In the genomic region with DNA sequence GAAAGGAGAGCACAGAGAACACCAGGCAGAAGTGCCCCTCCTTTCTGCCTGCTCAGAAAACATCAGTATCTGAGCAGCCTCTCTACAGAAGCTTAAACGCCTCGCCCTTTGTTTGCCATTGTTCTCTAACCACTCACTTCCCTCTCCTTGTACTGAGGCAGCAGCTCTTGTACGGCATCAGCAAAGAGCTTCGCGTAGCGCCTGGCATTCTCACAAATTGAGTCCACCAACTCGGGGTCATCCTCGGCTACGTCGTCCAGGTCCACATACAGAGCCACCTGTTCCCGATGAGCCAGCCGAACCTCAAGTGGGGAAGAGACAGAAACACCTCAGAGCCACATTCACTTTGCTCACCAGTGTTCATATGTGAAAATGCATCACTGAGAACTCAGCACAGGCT, we compare ENCODE assay signal across 9 cellular contexts. TPM values are rescaled to one million over a fixed set of nuclear protein-coding genes. Genes with fewer than 3 reads are reported as not detected.
DNase-seq lines count a peak whose midpoint lies in the region; ATAC-seq, FAIRE-seq and TF ChIP-seq lines count a peak whose summit lies in the region.
"Had no signal": no experiment of that assay in that cellular context is flagged by ENCODE, and none has a peak within 500 bp of the region (broad histone marks: within the 10 kb centered on the region; RNA-seq: fewer than 3 reads in every experiment).

No MANE protein-coding gene starts in this region.

- no peaks in the 10 kb centered on the region for H3K4me1 ChIP-seq in SJCRH30
- peaks cover 0 to 14% of the 10 kb centered on the region in 2 donors for H3K4me1 ChIP-seq in esophagus (ENCODE audit: control insufficient read depth in 2 of 2, insufficient read depth in 2 of 2, low read length in 1 of 2)
- H3K4me1 ChIP-seq in small intestine (ENCODE audit: control insufficient read depth in 2 of 2, insufficient read depth in 1 of 2, low read depth in 1 of 2, low read length in 1 of 2) = peaks cover 3 to 9% of the 10 kb centered on the region in 2 donors

- 54 to 60% methylated on average over 12 of the region's 12 CpGs for WGBS in esophagus, 2 donors
- 30 to 54% (median 53%) methylated on average over 12 of the region's 12 CpGs for WGBS in small intestine, 3 donors

- ATAC-seq in GM19463 (IDR thresholded peaks at IDR 0.05; ENCODE audit: unreplicated experiment) = no peak

- H3K4me3 ChIP-seq in GM12875 (ENCODE audit: low read depth, low read length) = peak overlapping the region; percentile 82
- peak overlapping the region; percentile 93 for H3K4me3 ChIP-seq in SJCRH30
- H3K4me3 ChIP-seq in esophagus (ENCODE audit: low read depth in 1 of 2, low read length in 2 of 2) = peak overlapping the region; percentile 18 to 85
- H3K4me3 ChIP-seq in retinal pigment epithelial cell (ENCODE audit: low read length) = peak overlapping the region; percentile 94
- peak overlapping the region in 1 of 2 donors; percentile 89 for H3K4me3 ChIP-seq in small intestine (ENCODE audit: low read depth in 1 of 2, low read length in 2 of 2)

- H3K27ac ChIP-seq in SJCRH30 (no peak overlapping the region), esophagus (ENCODE audit: low read depth in 2 of 2, low read length in 1 of 2) (peak overlapping the region; percentile 26 to 61), small intestine (ENCODE audit: low read depth in 1 of 2, low read length in 1 of 2) (peak overlapping the region in 1 of 2 donors; percentile 5)

- no peaks in the 10 kb centered on the region for H3K27me3 ChIP-seq in SJCRH30
- H3K27me3 ChIP-seq in esophagus (ENCODE audit: control insufficient read depth in 1 of 2, insufficient read depth in 2 of 2, low read length in 2 of 2) = no peaks in the 10 kb centered on the region
- no peaks in the 10 kb centered on the region for H3K27me3 ChIP-seq in small intestine (ENCODE audit: control insufficient read depth in 2 of 2, insufficient read depth in 2 of 2, low read length in 2 of 2)

- H3K9me3 ChIP-seq in SJCRH30 (replicated peaks) (no peaks in the 10 kb centered on the region), esophagus (ENCODE audit: control insufficient read depth in 2 of 2, insufficient read depth in 1 of 2, low read depth in 1 of 2, low read length in 1 of 2) (no peaks in the 10 kb centered on the region), small intestine (ENCODE audit: control insufficient read depth, low read depth) (no peaks in the 10 kb centered on the region)

- H3K36me3 ChIP-seq in SJCRH30 (peaks cover 60% of the 10 kb centered on the region), esophagus (ENCODE audit: control insufficient read depth in 2 of 2, insufficient read depth in 2 of 2, low read length in 1 of 2) (peaks cover 20 to 35% of the 10 kb centered on the region in 2 donors), small intestine (ENCODE audit: control insufficient read depth in 2 of 2, insufficient read depth in 2 of 2, low read length in 2 of 2) (peaks cover 22 to 30% of the 10 kb centered on the region in 2 donors)

- FAIRE-seq in small intestine (lab: Jason Lieb, UNC) = no peak
- FAIRE-seq: islet of Langerhans had no signal

- DNase-seq in SJCRH30 (no peak), retinal pigment epithelial cell (ENCODE audit: low read depth) (no peak), LoVo (ENCODE audit: low spot score) (no peak), activated gamma-delta T cell treated with Interleukin-2 at 50 U/mL for 16 hours (no peak), small intestine (no peak)

- TF ChIP-seq CTCF in GM12875 (IDR thresholded peaks at IDR 0.05; ENCODE audit: borderline replicate concordance, insufficient read depth, low read depth, low read length) (no peak), retinal pigment epithelial cell (conservative IDR thresholded peaks at IDR 0.05; ENCODE audit: low read depth, low read length) (no peak)

RNA-seq across cellular contexts. Expression of a gene that starts 1.7 kb away (rescaled TPM):
- 332 and 353 TPM in 2 replicates for total RNA-seq in SJCRH30 (2014; rRNA removed; shearing (Covaris generic))
- 10 to 100 TPM; 46.4 to 66.8 TPM for polyA plus RNA-seq in esophagus
- 10 to 100 TPM; 35.8 to 80.2 (median 46.5) TPM for polyA plus RNA-seq in small intestine

RNA-seq across cellular contexts. Expression of a gene that starts 2.0 kb away (rescaled TPM):
- 9.9 and 13.9 TPM in 2 replicates for total RNA-seq in SJCRH30 (2014; rRNA removed; shearing (Covaris generic))
- polyA plus RNA-seq in esophagus (10 to 100 TPM; 17.3 to 19.3 TPM), small intestine (10 to 100 TPM; 15.7 to 20.6 (median 18.6) TPM)

RNA-seq across cellular contexts. Expression of a gene that starts 10.7 kb away (rescaled TPM):
- total RNA-seq in SJCRH30 (2014; rRNA removed; shearing (Covaris generic)) = 115 and 126 TPM in 2 replicates
- 100 to 1,000 TPM in 1 of 2 donors, 10 to 100 TPM in 1; 86.7 to 119 TPM for polyA plus RNA-seq in esophagus
- polyA plus RNA-seq in small intestine = 10 to 100 TPM; 76.7 to 92.0 (median 84.8) TPM

RNA-seq across cellular contexts. Expression of a gene that starts 17.9 kb away (rescaled TPM):
- total RNA-seq in SJCRH30 (2014; rRNA removed; shearing (Covaris generic)) = 37.1 and 44.3 TPM in 2 replicates
- 10 to 100 TPM; 10.4 to 14.6 TPM for polyA plus RNA-seq in esophagus
- 10 to 100 TPM; 20.3 to 32.4 (median 21.9) TPM for polyA plus RNA-seq in small intestine

RNA-seq across cellular contexts. Expression of a gene that starts 19.7 kb away (rescaled TPM):
- total RNA-seq in SJCRH30 (2014; rRNA removed; shearing (Covaris generic)) = 42.2 and 47.8 TPM in 2 replicates
- polyA plus RNA-seq in esophagus = 10 to 100 TPM; 23.3 to 29.6 TPM
- polyA plus RNA-seq in small intestine = 10 to 100 TPM; 12.2 to 33.5 (median 20.1) TPM
